In genomic region chr20:35699914-35700624, GRCh38 we compare ENCODE assay signal across 8 cellular contexts. TPM values are rescaled to one million over a fixed set of nuclear protein-coding genes. Genes with fewer than 3 reads are reported as not detected.
A peak's percentile ranks its signal among the peaks of the same experiment; 100 is the strongest.
DNase-seq lines count a peak whose midpoint lies in the region; ATAC-seq lines count a peak whose summit lies in the region.

No MANE protein-coding gene starts in this region.

- H3K9ac ChIP-seq in iPS-20b (ENCODE audit: low read depth, low read length) (peak overlapping the region; percentile 95), subcutaneous abdominal adipose tissue (ENCODE audit: low read length in 5 of 5) (peak overlapping the region; percentile 83 to 98 (median 87))

- H3K27ac ChIP-seq in iPS-20b (ENCODE audit: low read length) (peak overlapping the region; percentile 84), subcutaneous abdominal adipose tissue (ENCODE audit: low read depth, low read length) (peak overlapping the region; percentile 86)

- H3K4me3 Mint-ChIP-seq in activated T-helper 17 cell treated with anti-CD3 and anti-CD28 coated beads, Interleukin-2, amount 50 U/mL, for 72 hours, result peak overlapping the region; percentile 96

- H3K9me3 ChIP-seq in iPS-20b (ENCODE audit: insufficient read depth, low read depth, low read length), result no peaks in the 10 kb centered on the region
- H3K9me3 ChIP-seq in subcutaneous abdominal adipose tissue (ENCODE audit: control insufficient read depth in 5 of 5, low read length in 5 of 5), result no peaks in the 10 kb centered on the region

- H3K36me3 Mint-ChIP-seq in activated T-helper 17 cell treated with anti-CD3 and anti-CD28 coated beads, Interleukin-2, amount 50 U/mL, for 72 hours (ENCODE audit: low read depth), result peaks cover 90% of the 10 kb centered on the region

- H3K4me1 Mint-ChIP-seq in activated T-helper 17 cell treated with anti-CD3 and anti-CD28 coated beads, Interleukin-2, amount 50 U/mL, for 72 hours, result peaks cover 16% of the 10 kb centered on the region

- H3K27ac Mint-ChIP-seq in activated T-helper 17 cell treated with anti-CD3 and anti-CD28 coated beads, Interleukin-2, amount 50 U/mL, for 72 hours, result peak overlapping the region; percentile 95

- no peaks in the 10 kb centered on the region for H3K9me3 Mint-ChIP-seq in activated T-helper 17 cell treated with anti-CD3 and anti-CD28 coated beads, Interleukin-2, amount 50 U/mL, for 72 hours

- peak overlapping the region; percentile 94 for H3K4me3 ChIP-seq in iPS-20b (ENCODE audit: low read length)
- H3K4me3 ChIP-seq in subcutaneous abdominal adipose tissue (ENCODE audit: low read depth in 1 of 5, low read length in 5 of 5), result peak overlapping the region; percentile 76 to 98 (median 95)

- ATAC-seq in activated T-helper 17 cell treated with anti-CD3 and anti-CD28 coated beads, Interleukin-2, amount 50 U/mL, for 72 hours (replicated peaks), result no peak
- no peak for ATAC-seq in GM18873 (IDR thresholded peaks at IDR 0.05; ENCODE audit: low FRiP score, unreplicated experiment)

- no peaks in the 10 kb centered on the region for H3K4me1 ChIP-seq in iPS-20b (ENCODE audit: insufficient read depth, low read length)
- peaks cover 4 to 28% (median 25%) of the 10 kb centered on the region in 5 donors for H3K4me1 ChIP-seq in subcutaneous abdominal adipose tissue (ENCODE audit: control insufficient read depth in 5 of 5, insufficient read depth in 5 of 5, low read length in 5 of 5)

- DNase-seq in DMS53 (lab: John Stamatoyannopoulos, UW) (peak; percentile 43), DMS53 treated with DMSO at 0.1 percent for 48 hours (lab: John Stamatoyannopoulos, UW; ENCODE audit: unreplicated experiment) (no peak), NCI-H1694 treated with DMSO at 0.1 percent for 48 hours (lab: John Stamatoyannopoulos, UW) (no peak), NCI-H524 treated with DMSO at 0.1 percent for 48 hours (lab: John Stamatoyannopoulos, UW) (no peak)

- H3K27me3 ChIP-seq in iPS-20b (ENCODE audit: insufficient read depth, low read length) (no peaks in the 10 kb centered on the region), subcutaneous abdominal adipose tissue (ENCODE audit: control insufficient read depth in 5 of 5, insufficient read depth in 4 of 5, low read length in 5 of 5) (no peaks in the 10 kb centered on the region)

- H3K27me3 Mint-ChIP-seq in activated T-helper 17 cell treated with anti-CD3 and anti-CD28 coated beads, Interleukin-2, amount 50 U/mL, for 72 hours, result no peaks in the 10 kb centered on the region

- H3K36me3 ChIP-seq in iPS-20b (ENCODE audit: insufficient read depth, low read depth, low read length) (peaks cover 46% of the 10 kb centered on the region), subcutaneous abdominal adipose tissue (ENCODE audit: control insufficient read depth in 5 of 5, insufficient read depth in 5 of 5, low read length in 5 of 5) (peaks cover 27 to 45% (median 38%) of the 10 kb centered on the region in 5 donors)

RNA-seq across cellular contexts. Expression of gene ROMO1, which starts 0.9 kb away (rescaled TPM):
- 100 to 1,000 TPM in 1 of 2 donors, 10 to 100 TPM in 1; 93.0 to 134 TPM for total RNA-seq in activated T-helper 17 cell treated with anti-CD3 and anti-CD28 coated beads, Interleukin-2, amount 50 U/mL, for 72 hours

RNA-seq across cellular contexts. Expression of gene NFS1, which starts 0.9 kb away (rescaled TPM):
- total RNA-seq in activated T-helper 17 cell treated with anti-CD3 and anti-CD28 coated beads, Interleukin-2, amount 50 U/mL, for 72 hours, result 10 to 100 TPM; 41.1 to 49.2 TPM

RNA-seq across cellular contexts. Expression of gene CPNE1, which starts 35.4 kb away (rescaled TPM):
- total RNA-seq in activated T-helper 17 cell treated with anti-CD3 and anti-CD28 coated beads, Interleukin-2, amount 50 U/mL, for 72 hours, result 100 to 1,000 TPM; 269 to 280 TPM

RNA-seq across cellular contexts. Expression of gene RBM12, which starts 35.4 kb away (rescaled TPM):
- 100 to 1,000 TPM; 106 to 116 TPM for total RNA-seq in activated T-helper 17 cell treated with anti-CD3 and anti-CD28 coated beads, Interleukin-2, amount 50 U/mL, for 72 hours

RNA-seq across cellular contexts. Expression of gene RBM39, which starts 42.0 kb away (rescaled TPM):
- 100 to 1,000 TPM; 295 to 359 TPM for total RNA-seq in activated T-helper 17 cell treated with anti-CD3 and anti-CD28 coated beads, Interleukin-2, amount 50 U/mL, for 72 hours
